15 cellular contexts compared by ENCODE assay signal in genomic region chr16:28151180-28151579, GRCh38.
A peak's percentile ranks its signal among the peaks of the same experiment; 100 is the strongest.
DNase-seq lines count a peak whose midpoint lies in the region; ATAC-seq and TF ChIP-seq lines count a peak whose summit lies in the region.
"Had no signal": no experiment of that assay in that cellular context is flagged by ENCODE, and none has a peak within 500 bp of the region (broad histone marks: within the 10 kb centered on the region; RNA-seq: fewer than 3 reads in every experiment).

No MANE protein-coding gene starts in this region.

- H3K27ac Mint-ChIP-seq in activated CD4-positive, alpha-beta T cell treated with anti-CD3 and anti-CD28 coated beads, Interleukin-2, amount 10 ng/mL, durations not matched to agents 24 days and 14 days = peak overlapping the region; percentile 21
- H3K27ac Mint-ChIP-seq in Calu3 (ENCODE audit: unreplicated experiment) = peak overlapping the region; percentile 6
- peak overlapping the region; percentile 39 to 59 for H3K27ac Mint-ChIP-seq in activated naive CD4-positive, alpha-beta T cell treated with anti-CD3 and anti-CD28 coated beads, Interleukin-2, amount 50 U/mL, for 72 hours
- peak overlapping the region; percentile 69 to 99 (median 92) for H3K27ac Mint-ChIP-seq in naive thymus-derived CD8-positive, alpha-beta T cell

- no peaks in the 10 kb centered on the region for H3K27me3 Mint-ChIP-seq in activated CD4-positive, alpha-beta T cell treated with anti-CD3 and anti-CD28 coated beads, Interleukin-2, amount 10 ng/mL, durations not matched to agents 24 days and 14 days
- H3K27me3 Mint-ChIP-seq in Calu3 (ENCODE audit: unreplicated experiment) = no peaks in the 10 kb centered on the region
- no peaks in the 10 kb centered on the region for H3K27me3 Mint-ChIP-seq in naive thymus-derived CD8-positive, alpha-beta T cell

- no TSS peak for BruUV-seq in Calu3 (replicated peaks; lab: Mats Ljungman, UMichigan)

- H3K4me1 Mint-ChIP-seq in activated CD4-positive, alpha-beta T cell treated with anti-CD3 and anti-CD28 coated beads, Interleukin-2, amount 10 ng/mL, durations not matched to agents 24 days and 14 days = peaks cover 54% of the 10 kb centered on the region
- H3K4me1 Mint-ChIP-seq in Calu3 (ENCODE audit: low read depth, unreplicated experiment) = no peaks in the 10 kb centered on the region
- peaks cover 43 to 78% (median 74%) of the 10 kb centered on the region in 4 donors for H3K4me1 Mint-ChIP-seq in naive thymus-derived CD8-positive, alpha-beta T cell

- DNase-seq in activated CD4-positive, alpha-beta T cell treated with anti-CD3 and anti-CD28 coated beads, Interleukin-2, amount 10 ng/mL, durations not matched to agents 24 days and 14 days = no peak
- no peak for DNase-seq in activated CD4-positive, alpha-beta T cell treated with anti-CD3 and anti-CD28 coated beads, Interleukin-2, amount 50 U/mL, for 4 hours
- DNase-seq in Calu3 (no peak), kidney glomerular epithelial cell (lab: John Stamatoyannopoulos, UW) (no peak)
- DNase-seq in activated naive CD4-positive, alpha-beta T cell treated with anti-CD3 and anti-CD28 coated beads, Interleukin-2, amount 50 U/mL, for 72 hours (ENCODE audit: low spot score in 2 of 2) = no peak
- DNase-seq in naive thymus-derived CD8-positive, alpha-beta T cell = no peak
- no peak for DNase-seq in activated effector memory CD4-positive, alpha-beta T cell treated with anti-CD3 and anti-CD28 coated beads, Interleukin-2, amount 50 U/mL, for 16 hours
- DNase-seq: activated CD4-positive, CD25-positive, alpha-beta regulatory T cell treated with anti-CD3 and anti-CD28 coated beads, Interleukin-2, amount 50 U/mL, for 72 hours; foreskin fibroblast; hippocampal formation; NCI-H1105; NCI-H526; stimulated activated CD4-positive, alpha-beta T cell treated with anti-CD3 and anti-CD28 coated beads, Interleukin-4, amount 100 ng/mL, for 4 hours; substantia nigra had no signal

- ATAC-seq in activated naive CD4-positive, alpha-beta T cell treated with anti-CD3 and anti-CD28 coated beads, Interleukin-2, amount 50 U/mL, for 72 hours = no peak
- no peak for ATAC-seq in naive thymus-derived CD8-positive, alpha-beta T cell
- ATAC-seq in HG03095 (IDR thresholded peaks at IDR 0.05; ENCODE audit: unreplicated experiment) = no peak

- H3K9me3 Mint-ChIP-seq in activated CD4-positive, alpha-beta T cell treated with anti-CD3 and anti-CD28 coated beads, Interleukin-2, amount 10 ng/mL, durations not matched to agents 24 days and 14 days = no peaks in the 10 kb centered on the region
- H3K9me3 Mint-ChIP-seq in Calu3 (ENCODE audit: low read depth, unreplicated experiment) = no peaks in the 10 kb centered on the region
- no peaks in the 10 kb centered on the region for H3K9me3 Mint-ChIP-seq in activated naive CD4-positive, alpha-beta T cell treated with anti-CD3 and anti-CD28 coated beads, Interleukin-2, amount 50 U/mL, for 72 hours
- H3K9me3 Mint-ChIP-seq in naive thymus-derived CD8-positive, alpha-beta T cell = no peaks in the 10 kb centered on the region

- intact Hi-C loops in activated CD4-positive, alpha-beta T cell treated with anti-CD3 and anti-CD28 coated beads, Interleukin-2, amount 10 ng/mL, durations not matched to agents 24 days and 14 days (cut with micrococcal nuclease) = no loop called here
- intact Hi-C loops in Calu3 (cut with micrococcal nuclease; ENCODE audit: unreplicated experiment) = no loop called here

- no peak overlapping the region for H3K4me3 Mint-ChIP-seq in activated CD4-positive, alpha-beta T cell treated with anti-CD3 and anti-CD28 coated beads, Interleukin-2, amount 10 ng/mL, durations not matched to agents 24 days and 14 days
- no peak overlapping the region for H3K4me3 Mint-ChIP-seq in Calu3 (ENCODE audit: low read depth, unreplicated experiment)
- peak overlapping the region in 8 of 10 donors; percentile 1 to 68 (median 20) for H3K4me3 Mint-ChIP-seq in naive thymus-derived CD8-positive, alpha-beta T cell

- peaks cover 76% of the 10 kb centered on the region for H3K36me3 Mint-ChIP-seq in activated CD4-positive, alpha-beta T cell treated with anti-CD3 and anti-CD28 coated beads, Interleukin-2, amount 10 ng/mL, durations not matched to agents 24 days and 14 days (ENCODE audit: low read depth)
- peaks cover 39% of the 10 kb centered on the region for H3K36me3 Mint-ChIP-seq in Calu3 (ENCODE audit: insufficient read depth, unreplicated experiment)
- H3K36me3 Mint-ChIP-seq in activated naive CD4-positive, alpha-beta T cell treated with anti-CD3 and anti-CD28 coated beads, Interleukin-2, amount 50 U/mL, for 72 hours = peaks cover 37 to 55% of the 10 kb centered on the region in 2 donors
- H3K36me3 Mint-ChIP-seq in naive thymus-derived CD8-positive, alpha-beta T cell = peaks cover 20 to 89% (median 62%) of the 10 kb centered on the region in 3 donors

- CTCF ChIA-PET in Calu3 (lab: Charles Lee) = interaction anchor here (1.3 kb wide), 1 partner anchor 20 kb away, joined by 6 read pairs; no protein-coding TSS in a partner anchor

- POLR2A ChIA-PET in naive thymus-derived CD8-positive, alpha-beta T cell (lab: Charles Lee) = interaction anchor here (1.0 to 5.9 kb wide), 9 partner anchors 10 to 66 kb away, joined by 3 to 60 read pairs (median 7); partner anchors contain the start of gene XPO6

- no peak for TF ChIP-seq CTCF in Calu3 (IDR thresholded peaks at IDR 0.05; ENCODE audit: unreplicated experiment)

Comparison
In these comparisons a context has a peak if more than half of its experiments do, and no peak if none do; other contexts are left out.
1. H3K27ac Mint-ChIP-seq: peak in every context shown above with its lines; median percentile 92 in naive thymus-derived CD8-positive, alpha-beta T cell; 49 in activated naive CD4-positive, alpha-beta T cell treated with anti-CD3 and anti-CD28 coated beads, Interleukin-2, amount 50 U/mL, for 72 hours; 21 in activated CD4-positive, alpha-beta T cell treated with anti-CD3 and anti-CD28 coated beads, Interleukin-2, amount 10 ng/mL, durations not matched to agents 24 days and 14 days; 6 in Calu3.
2. H3K4me3 Mint-ChIP-seq: peak in naive thymus-derived CD8-positive, alpha-beta T cell (8 of 10); none in activated CD4-positive, alpha-beta T cell treated with anti-CD3 and anti-CD28 coated beads, Interleukin-2, amount 10 ng/mL, durations not matched to agents 24 days and 14 days (single experiment) and Calu3 (single experiment).